Comparison of ENCODE assay signal across 14 cellular contexts in the genomic region with DNA sequence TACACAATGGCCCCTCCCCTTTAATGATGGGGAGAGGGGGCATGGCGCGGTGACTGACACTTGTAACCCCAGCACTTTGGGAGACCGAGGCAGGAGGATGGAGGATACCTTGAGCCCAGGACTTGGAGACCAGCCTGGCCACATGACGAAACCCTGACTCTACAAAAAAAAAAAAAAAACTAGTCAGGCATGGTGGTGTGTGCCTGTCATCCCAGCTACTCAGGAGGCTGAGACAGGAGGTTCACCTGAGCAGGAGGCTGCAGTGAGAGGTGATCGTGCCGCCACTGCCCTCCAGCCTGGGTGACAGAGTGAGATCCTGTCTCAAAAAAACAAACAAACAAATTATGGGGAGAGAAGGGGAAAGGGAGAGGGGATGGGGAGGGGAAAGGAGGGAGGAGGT. TPM values are rescaled to one million over a fixed set of nuclear protein-coding genes. Genes with fewer than 3 reads are reported as not detected.
A peak's percentile ranks its signal among the peaks of the same experiment; 100 is the strongest.
DNase-seq lines count a peak whose midpoint lies in the region; ATAC-seq, FAIRE-seq and TF ChIP-seq lines count a peak whose summit lies in the region.
"Had no signal": no experiment of that assay in that cellular context is flagged by ENCODE, and none has a peak within 500 bp of the region (broad histone marks: within the 10 kb centered on the region; RNA-seq: fewer than 3 reads in every experiment).

No MANE protein-coding gene starts in this region.

- no peaks in the 10 kb centered on the region for H3K9me1 ChIP-seq in K562 (ENCODE audit: control insufficient read depth, insufficient read depth, low read length)

- no peak overlapping the region for H3K4me2 ChIP-seq in HepG2 (ENCODE audit: low read depth, low read length)
- H3K4me2 ChIP-seq in K562 (ENCODE audit: insufficient read depth, low read length), result no peak overlapping the region

- no peaks in the 10 kb centered on the region for H4K20me1 ChIP-seq in HepG2 (ENCODE audit: insufficient read depth, low read length)
- H4K20me1 ChIP-seq in K562 (replicated peaks; ENCODE audit: control insufficient read depth, insufficient read depth, low read length), result no peaks in the 10 kb centered on the region

- FAIRE-seq in HepG2 (lab: Jason Lieb, UNC) (no peak), K562 (lab: Jason Lieb, UNC) (no peak)
- FAIRE-seq: D721Med, G401.6, GM12891 had no signal

- TF ChIP-seq EP300 in HepG2 (IDR thresholded peaks at IDR 0.05; ENCODE audit: low read depth in 2 of 2, low read length in 2 of 2) (no peak), HepG2 (CRISPR knock-in tag; IDR thresholded peaks at IDR 0.05; ENCODE audit: borderline replicate concordance) (no peak), K562 (IDR thresholded peaks at IDR 0.05; ENCODE audit: low read length) (no peak)

- ATAC-seq in HepG2 (no peak), right lobe of liver (no peak), K562 (no peak), GM18519 (IDR thresholded peaks at IDR 0.05; ENCODE audit: low FRiP score, unreplicated experiment) (no peak)

- H3K27ac ChIP-seq in HepG2 (ENCODE audit: extremely low read length, insufficient read depth, low read length), result no peak overlapping the region
- H3K27ac ChIP-seq in right lobe of liver, result no peak overlapping the region
- H3K27ac ChIP-seq in K562 (ENCODE audit: extremely low read depth, low read depth, low read length), result no peak overlapping the region
- H3K27ac ChIP-seq: GM23248 had no signal

- H3K79me2 ChIP-seq in HepG2 (ENCODE audit: insufficient read depth, low read length) (no peaks in the 10 kb centered on the region), K562 (ENCODE audit: control insufficient read depth, insufficient read depth, low read length) (no peaks in the 10 kb centered on the region)

- in situ Hi-C loops in HepG2 (cut with HindIII; ENCODE audit: extremely low pct_ligation_motif_present, low pct_unique_long_range_greater_than_20kb), result no loop called here
- in situ Hi-C loops in K562 (cut with MboI), result no loop called here

- H2AFZ ChIP-seq in HepG2 (ENCODE audit: low read length), result no peak overlapping the region
- no peak overlapping the region for H2AFZ ChIP-seq in K562 (ENCODE audit: low read depth, low read length)
- H2AFZ ChIP-seq: GM23248 had no signal

- H3K9me3 ChIP-seq in HepG2 (ENCODE audit: low read length) (no peaks in the 10 kb centered on the region), right lobe of liver (no peaks in the 10 kb centered on the region), K562 (replicated peaks; ENCODE audit: control insufficient read depth, insufficient read depth, low read depth, low read length) (no peaks in the 10 kb centered on the region)
- H3K9me3 ChIP-seq: Caco-2, HAP-1 had no signal

- intact Hi-C loops in HepG2 (cut with micrococcal nuclease; ENCODE audit: unreplicated experiment), result no loop called here
- intact Hi-C loops in right lobe of liver (cut with DNase I), result no loop called here
- intact Hi-C loops in K562 (cut with micrococcal nuclease), result no loop called here
- intact Hi-C loops in posterior vena cava (cut with DNase I), result no loop called here

- H3K36me3 ChIP-seq in HepG2 (replicated peaks in 1 of 2; ENCODE audit: control insufficient read depth in 1 of 2, insufficient read depth in 2 of 2, low read length in 2 of 2), result no peaks in the 10 kb centered on the region
- H3K36me3 ChIP-seq in right lobe of liver, result no peaks in the 10 kb centered on the region
- no peaks in the 10 kb centered on the region for H3K36me3 ChIP-seq in K562 (ENCODE audit: control insufficient read depth, insufficient read depth, low read length)
- H3K36me3 ChIP-seq: HAP-1 had no signal

- H3K9ac ChIP-seq in HepG2 (ENCODE audit: insufficient read depth, low read depth, low read length) (no peak overlapping the region), K562 (ENCODE audit: insufficient read depth in 1 of 2, low read depth in 2 of 2, low read length in 2 of 2) (0 out of 4 replicates have a peak overlapping the region, but pooled peaks of 1 of the 2 experiments have one; percentile 45)
- H3K9ac ChIP-seq: GM23248 had no signal

- WGBS in HepG2 (ENCODE audit: low lambda C conversion rate), result 44% methylated on average over 6 of the region's 6 CpGs
- 81% methylated on average over 6 of the region's 6 CpGs for WGBS in right lobe of liver (ENCODE audit: insufficient coverage, low coverage, low lambda C conversion rate, missing lambda C conversion rate)
- 81% methylated on average over 6 of the region's 6 CpGs for WGBS in K562 (ENCODE audit: insufficient coverage, low coverage, missing lambda C conversion rate)

- H3K4me3 ChIP-seq in HepG2 (replicated peaks in 1 of 3; ENCODE audit: insufficient read depth in 1 of 3, low read depth in 2 of 3, low read length in 3 of 3), result no peak overlapping the region
- H3K4me3 ChIP-seq in right lobe of liver, result no peak overlapping the region
- no peak overlapping the region for H3K4me3 ChIP-seq in K562
- H3K4me3 ChIP-seq: GM23248, HAP-1 had no signal

- DNase-seq in HepG2 (ENCODE audit: low spot score) (no peak), right lobe of liver (no peak), K562 (ENCODE audit: extremely low read depth in 1 of 4, low spot score in 3 of 4) (no peak), posterior vena cava (ENCODE audit: low spot score) (peak; percentile 62), activated gamma-delta T cell (lab: John Stamatoyannopoulos, UW) (no peak)
- DNase-seq: C1 segment of cervical spinal cord; Caco-2; CD4-positive, CD25-positive, alpha-beta regulatory T cell; GM23248 had no signal

- POLR2A ChIA-PET in HepG2 (lab: Yijun Ruan, JAX), result no interaction called here
- POLR2A ChIA-PET in K562 (lab: Yijun Ruan, JAX), result interaction anchor here (0.6 to 3.8 kb wide), 2 partner anchors 9 to 13 kb away, joined by 4 to 13 read pairs; no protein-coding TSS in a partner anchor

- no peak for TF ChIP-seq RAD21 in HepG2 (CRISPR knock-in tag; IDR thresholded peaks at IDR 0.05)
- TF ChIP-seq RAD21 in K562 (CRISPR knock-in tag; conservative IDR thresholded peaks at IDR 0.05 in 1 of 2, IDR thresholded peaks at IDR 0.05 in 1 of 2), result no peak

- H3K27me3 ChIP-seq in HepG2 (ENCODE audit: control insufficient read depth in 1 of 2, insufficient read depth in 2 of 2, low read length in 2 of 2) (no peaks in the 10 kb centered on the region), right lobe of liver (no peaks in the 10 kb centered on the region), K562 (ENCODE audit: control insufficient read depth in 2 of 2, insufficient read depth in 2 of 2, low read length in 2 of 2) (no peaks in the 10 kb centered on the region)

- TF ChIP-seq POLR2A in HepG2 (IDR thresholded peaks at IDR 0.05; ENCODE audit: insufficient read depth in 1 of 2, low read depth in 2 of 2, low read length in 2 of 2), result no peak
- TF ChIP-seq POLR2A in right lobe of liver (IDR thresholded peaks at IDR 0.05), result no peak
- no peak for TF ChIP-seq POLR2A in K562 (conservative IDR thresholded peaks at IDR 0.05)

- H3K4me1 ChIP-seq in HepG2 (ENCODE audit: insufficient read depth, low read length), result peaks cover 51% of the 10 kb centered on the region
- peaks cover 0 to 14% (median 8%) of the 10 kb centered on the region in 4 donors for H3K4me1 ChIP-seq in right lobe of liver
- H3K4me1 ChIP-seq in K562 (replicated peaks in 1 of 2; ENCODE audit: control insufficient read depth in 2 of 2, insufficient read depth in 2 of 2, low read length in 2 of 2), result peaks cover 20 to 61% of the 10 kb centered on the region in 2 experiments
- H3K4me1 ChIP-seq: HAP-1 had no signal

- CTCF ChIA-PET in HepG2 (lab: Yijun Ruan, JAX; ENCODE audit: low intra/inter-chr PET ratio, low total read pairs), result no interaction called here
- CTCF ChIA-PET in K562 (lab: Yijun Ruan, JAX; ENCODE audit: low intra/inter-chr PET ratio), result no interaction called here

- BruUV-seq in HepG2 (replicated peaks; lab: Mats Ljungman, UMichigan) (no TSS peak), K562 (replicated peaks; lab: Mats Ljungman, UMichigan) (no TSS peak)

- no peak for TF ChIP-seq CTCF in HepG2 (CRISPR knock-in tag; IDR thresholded peaks at IDR 0.05)
- TF ChIP-seq CTCF in right lobe of liver (IDR thresholded peaks at IDR 0.05), result no peak
- no peak for TF ChIP-seq CTCF in K562 (IDR thresholded peaks at IDR 0.05 in 2 of 3, conservative IDR thresholded peaks at IDR 0.05 in 1 of 3; ENCODE audit: insufficient read depth in 2 of 3, low read depth in 1 of 3, low read length in 3 of 3)

RNA-seq across cellular contexts. Expression of a gene that starts 13.8 kb away (rescaled TPM):
- 3.5 and 3.6 TPM in 2 replicates for total RNA-seq in HepG2 (2016; rRNA removed; fragmentation: Illumina TruSeq; extraction: Trizol)
- 1.8 TPM in 2 replicates for total RNA-seq in HepG2 (2016; cell fraction: cytosol; rRNA removed; fragmentation: Illumina TruSeq; extraction: Trizol; ENCODE audit: low read depth)
- 2.7 and 3.2 TPM in 2 replicates for total RNA-seq in HepG2 (2016; cell fraction: insoluble cytoplasmic fraction; rRNA removed; fragmentation: Illumina TruSeq; extraction: Trizol)
- 3.7 and 4.3 TPM in 2 replicates for total RNA-seq in HepG2 (2016; cell fraction: membrane; rRNA removed; fragmentation: Illumina TruSeq; extraction: Trizol)
- total RNA-seq in HepG2 (2016; cell fraction: nucleus; rRNA removed; fragmentation: Illumina TruSeq; extraction: Trizol), result 3.0 and 3.1 TPM in 2 replicates
- 4.0 and 5.5 TPM in 2 replicates for polyA plus RNA-seq in HepG2 (2011; rRNA removed)
- polyA plus RNA-seq in HepG2 (2011; cell fraction: cytosol; rRNA removed), result 2.9 and 4.8 TPM in 2 replicates
- 23.5 and 34.3 TPM in 2 replicates for polyA plus RNA-seq in HepG2 (2011; cell fraction: nucleus; rRNA removed)
- 4.7 and 6.0 TPM in 2 replicates for polyA plus RNA-seq in HepG2 (2012)
- polyA plus RNA-seq in HepG2 (2016; cell fraction: cytosol; fragmentation: Illumina TruSeq; extraction: Trizol; ENCODE audit: low read depth), result 0.96 and 1.2 TPM in 2 replicates
- polyA plus RNA-seq in HepG2 (2016; cell fraction: insoluble cytoplasmic fraction; fragmentation: Illumina TruSeq; extraction: Trizol; ENCODE audit: low read depth), result 4.5 and 4.8 TPM in 2 replicates
- 2.7 and 3.0 TPM in 2 replicates for polyA plus RNA-seq in HepG2 (2016; cell fraction: membrane; fragmentation: Illumina TruSeq; extraction: Trizol; ENCODE audit: low read depth)
- 9.7 and 9.9 TPM in 2 replicates for polyA plus RNA-seq in HepG2 (2016; cell fraction: nucleus; fragmentation: Illumina TruSeq; extraction: Trizol; ENCODE audit: insufficient read depth, low read depth)
- polyA minus RNA-seq in HepG2 (2011; rRNA and poly(A)+ RNA removed; ENCODE audit: low replicate concordance), result 4.3 and 12.1 TPM in 2 replicates
- 9.4 and 10.5 TPM in 2 replicates for polyA minus RNA-seq in HepG2 (2011; cell fraction: cytosol; rRNA and poly(A)+ RNA removed)
- polyA minus RNA-seq in HepG2 (2011; cell fraction: nucleus; rRNA and poly(A)+ RNA removed), result 5.0 and 5.4 TPM in 2 replicates
- total RNA-seq in right lobe of liver, result 10 to 100 TPM; 19.0 to 38.5 (median 27.7) TPM
- total RNA-seq in K562 (2011; cell fraction: chromatin; rRNA removed; ENCODE audit: low replicate concordance), result 5.4 and 20.2 TPM in 2 replicates
- 10.5 and 12.0 TPM in 2 replicates for total RNA-seq in K562 (2011; cell fraction: nucleolus; rRNA removed)
- total RNA-seq in K562 (2011; cell fraction: nucleoplasm; rRNA removed), result 5.3 and 7.3 TPM in 2 replicates
- total RNA-seq in K562 (2014; rRNA removed), result 10.2 and 13.8 TPM in 2 replicates
- total RNA-seq in K562 (2014; rRNA removed; fragmentation: Illumina TruSeq; extraction: Trizol), result 1.6 and 1.8 TPM in 2 replicates
- total RNA-seq in K562 (2015; rRNA removed; fragmentation: Illumina TruSeq; extraction: Trizol), result 4.6 and 4.8 TPM in 2 replicates
- total RNA-seq in K562 (2021), result 32.7 and 34.0 TPM in 2 replicates
- 2.0 and 2.4 TPM in 2 replicates for polyA plus RNA-seq in K562 (2011; rRNA removed)
- polyA plus RNA-seq in K562 (2011; cell fraction: cytosol; rRNA removed), result 2.8 and 11.2 TPM in 2 replicates
- 7.4 and 18.4 TPM in 2 replicates for polyA plus RNA-seq in K562 (2011; cell fraction: nucleus; rRNA removed)
- polyA plus RNA-seq in K562 (2012), result 8.9 and 10.8 TPM in 2 replicates
- 6.3 and 8.3 TPM in 2 replicates for polyA plus RNA-seq in K562 (2014; fragmentation: Illumina TruSeq; extraction: Trizol)
- under 1 TPM; 0.11 to 0.27 TPM for polyA plus RNA-seq in K562 (2014; fragmentation: Nextera tagmentation; extraction: Ambion mirVana)
- polyA plus RNA-seq in K562 (2014; rRNA removed), result 10.8 and 11.6 TPM in 2 replicates
- 1.3 and 1.7 TPM in 2 replicates for polyA minus RNA-seq in K562 (2011; rRNA and poly(A)+ RNA removed)
- polyA minus RNA-seq in K562 (2011; cell fraction: cytosol; rRNA and poly(A)+ RNA removed), result 14.2 and 20.6 TPM in 2 replicates
- 5.4 and 5.8 TPM in 2 replicates for polyA minus RNA-seq in K562 (2011; cell fraction: nucleus; rRNA and poly(A)+ RNA removed)
- total RNA-seq in posterior vena cava, result 10 to 100 TPM; 41.8 to 50.6 TPM

RNA-seq across cellular contexts. Expression of a gene that starts 43.4 kb away (rescaled TPM):
- total RNA-seq in HepG2 (2016; rRNA removed; fragmentation: Illumina TruSeq; extraction: Trizol), result 72.2 and 80.9 TPM in 2 replicates
- total RNA-seq in HepG2 (2016; cell fraction: cytosol; rRNA removed; fragmentation: Illumina TruSeq; extraction: Trizol; ENCODE audit: low read depth), result 141 and 153 TPM in 2 replicates
- 63.3 and 84.3 TPM in 2 replicates for total RNA-seq in HepG2 (2016; cell fraction: insoluble cytoplasmic fraction; rRNA removed; fragmentation: Illumina TruSeq; extraction: Trizol)
- 168 and 190 TPM in 2 replicates for total RNA-seq in HepG2 (2016; cell fraction: membrane; rRNA removed; fragmentation: Illumina TruSeq; extraction: Trizol)
- 40.1 and 53.8 TPM in 2 replicates for total RNA-seq in HepG2 (2016; cell fraction: nucleus; rRNA removed; fragmentation: Illumina TruSeq; extraction: Trizol)
- 70.3 and 88.1 TPM in 2 replicates for polyA plus RNA-seq in HepG2 (2011; rRNA removed)
- 63.3 and 103 TPM in 2 replicates for polyA plus RNA-seq in HepG2 (2011; cell fraction: cytosol; rRNA removed)
- 96.2 and 101 TPM in 2 replicates for polyA plus RNA-seq in HepG2 (2011; cell fraction: nucleus; rRNA removed)
- polyA plus RNA-seq in HepG2 (2012), result 73.5 and 112 TPM in 2 replicates
- 205 and 223 TPM in 2 replicates for polyA plus RNA-seq in HepG2 (2016; cell fraction: cytosol; fragmentation: Illumina TruSeq; extraction: Trizol; ENCODE audit: low read depth)
- 99.4 and 124 TPM in 2 replicates for polyA plus RNA-seq in HepG2 (2016; cell fraction: insoluble cytoplasmic fraction; fragmentation: Illumina TruSeq; extraction: Trizol; ENCODE audit: low read depth)
- 271 and 285 TPM in 2 replicates for polyA plus RNA-seq in HepG2 (2016; cell fraction: membrane; fragmentation: Illumina TruSeq; extraction: Trizol; ENCODE audit: low read depth)
- polyA plus RNA-seq in HepG2 (2016; cell fraction: nucleus; fragmentation: Illumina TruSeq; extraction: Trizol; ENCODE audit: insufficient read depth, low read depth), result 113 and 116 TPM in 2 replicates
- 82.8 and 120 TPM in 2 replicates for polyA minus RNA-seq in HepG2 (2011; rRNA and poly(A)+ RNA removed; ENCODE audit: low replicate concordance)
- polyA minus RNA-seq in HepG2 (2011; cell fraction: cytosol; rRNA and poly(A)+ RNA removed), result 55.4 and 61.2 TPM in 2 replicates
- 25.8 and 27.8 TPM in 2 replicates for polyA minus RNA-seq in HepG2 (2011; cell fraction: nucleus; rRNA and poly(A)+ RNA removed)
- 10 to 100 TPM; 50.2 to 75.7 (median 59.8) TPM for total RNA-seq in right lobe of liver
- total RNA-seq in K562 (2011; cell fraction: chromatin; rRNA removed; ENCODE audit: low replicate concordance), result 38.8 and 113 TPM in 2 replicates
- total RNA-seq in K562 (2011; cell fraction: nucleolus; rRNA removed), result 81.4 and 92.0 TPM in 2 replicates
- 58.5 and 81.8 TPM in 2 replicates for total RNA-seq in K562 (2011; cell fraction: nucleoplasm; rRNA removed)
- total RNA-seq in K562 (2014; rRNA removed), result 140 and 200 TPM in 2 replicates
- total RNA-seq in K562 (2014; rRNA removed; fragmentation: Illumina TruSeq; extraction: Trizol), result 58.3 and 60.9 TPM in 2 replicates
- 72.6 and 78.0 TPM in 2 replicates for total RNA-seq in K562 (2015; rRNA removed; fragmentation: Illumina TruSeq; extraction: Trizol)
- 150 and 151 TPM in 2 replicates for total RNA-seq in K562 (2021)
- polyA plus RNA-seq in K562 (2011; rRNA removed), result 40.4 and 41.5 TPM in 2 replicates
- polyA plus RNA-seq in K562 (2011; cell fraction: cytosol; rRNA removed), result 60.4 and 128 TPM in 2 replicates
- 70.1 and 145 TPM in 2 replicates for polyA plus RNA-seq in K562 (2011; cell fraction: nucleus; rRNA removed)
- polyA plus RNA-seq in K562 (2012), result 110 and 220 TPM in 2 replicates
- 41.1 and 84.5 TPM in 2 replicates for polyA plus RNA-seq in K562 (2014; fragmentation: Illumina TruSeq; extraction: Trizol)
- polyA plus RNA-seq in K562 (2014; fragmentation: Nextera tagmentation; extraction: Ambion mirVana), result 1 to 10 TPM; 1.0 to 5.0 TPM
- polyA plus RNA-seq in K562 (2014; rRNA removed), result 90.7 and 97.4 TPM in 2 replicates
- 14.2 and 24.8 TPM in 2 replicates for polyA minus RNA-seq in K562 (2011; rRNA and poly(A)+ RNA removed)
- polyA minus RNA-seq in K562 (2011; cell fraction: cytosol; rRNA and poly(A)+ RNA removed), result 63.5 and 95.7 TPM in 2 replicates
- 31.5 and 34.3 TPM in 2 replicates for polyA minus RNA-seq in K562 (2011; cell fraction: nucleus; rRNA and poly(A)+ RNA removed)
- 10 to 100 TPM; 82.8 to 88.4 TPM for total RNA-seq in posterior vena cava
